Comparison of ENCODE assay signal across 18 cellular contexts in genomic region chr13:50357136-50357535, GRCh38.
DNase-seq lines count a peak whose midpoint lies in the region; ATAC-seq and TF ChIP-seq lines count a peak whose summit lies in the region.
"Had no signal": no experiment of that assay in that cellular context is flagged by ENCODE, and none has a peak within 500 bp of the region (broad histone marks: within the 10 kb centered on the region; RNA-seq: fewer than 3 reads in every experiment).

No MANE protein-coding gene starts in this region.

- no peak for ATAC-seq in SK-N-SH treated with all-trans-retinoic acid at 6 μM for 48 hours
- no peak for ATAC-seq in thoracic aorta (ENCODE audit: insufficient number of reproducible peaks, low FRiP score, low read depth)
- ATAC-seq in HG03520 (IDR thresholded peaks at IDR 0.05; ENCODE audit: unreplicated experiment), result no peak
- no peak for ATAC-seq in HG03571 (IDR thresholded peaks at IDR 0.05; ENCODE audit: unreplicated experiment)
- ATAC-seq: activated CD8-positive, alpha-beta memory T cell treated with anti-CD3 and anti-CD28 coated beads, Interleukin-2, amount 10 ng/mL, durations not matched to agents 7 days and 5 days; activated naive CD8-positive, alpha-beta T cell treated with anti-CD3 and anti-CD28 coated beads, Interleukin-2, amount 50 U/mL, for 24 hours; activated T-helper 17 cell treated with anti-CD3 and anti-CD28 coated beads, Interleukin-2, amount 50 U/mL, for 72 hours; naive thymus-derived CD4-positive, alpha-beta T cell; stimulated activated effector memory CD8-positive, alpha-beta T cell treated with anti-CD3 and anti-CD28 coated beads, Interleukin-12 subunit alpha, Interleukin-12 subunit beta, amount 100 ng/mL, for 72 hours had no signal

- H3K36me3 Mint-ChIP-seq in glutamatergic neuron (ENCODE audit: unreplicated experiment), result no peaks in the 10 kb centered on the region
- H3K36me3 Mint-ChIP-seq: naive thymus-derived CD4-positive, alpha-beta T cell; stimulated activated effector memory CD8-positive, alpha-beta T cell treated with anti-CD3 and anti-CD28 coated beads, Interleukin-12 subunit alpha, Interleukin-12 subunit beta, amount 100 ng/mL, for 72 hours had no signal

- H3K9ac ChIP-seq in SK-N-SH, result no peak overlapping the region

- H3K4me1 Mint-ChIP-seq in glutamatergic neuron (ENCODE audit: low read depth, unreplicated experiment), result peaks cover 19% of the 10 kb centered on the region

- POLR2A ChIA-PET in SK-N-SH (lab: Yijun Ruan, JAX), result no interaction called here

- no peaks in the 10 kb centered on the region for H4K20me1 ChIP-seq in SK-N-SH (ENCODE audit: insufficient read depth)

- peaks cover 2% of the 10 kb centered on the region for H3K9me3 Mint-ChIP-seq in glutamatergic neuron (ENCODE audit: unreplicated experiment)
- H3K9me3 Mint-ChIP-seq: activated naive CD8-positive, alpha-beta T cell treated with anti-CD3 and anti-CD28 coated beads, Interleukin-2, amount 50 U/mL, for 24 hours; activated T-helper 17 cell treated with anti-CD3 and anti-CD28 coated beads, Interleukin-2, amount 50 U/mL, for 72 hours; central memory CD8-positive, alpha-beta T cell; stimulated activated effector memory CD8-positive, alpha-beta T cell treated with anti-CD3 and anti-CD28 coated beads, Interleukin-12 subunit alpha, Interleukin-12 subunit beta, amount 100 ng/mL, for 72 hours had no signal

- H3K4me1 ChIP-seq in SK-N-SH (ENCODE audit: control insufficient read depth in 1 of 2, insufficient read depth in 2 of 2, low read depth in 1 of 2, low read length in 1 of 2), result peaks cover 8 to 11% of the 10 kb centered on the region in 2 experiments; a peak in 2 of 4 replicates
- H3K4me1 ChIP-seq in SJCRH30, result peaks cover 42% of the 10 kb centered on the region
- H3K4me1 ChIP-seq in thoracic aorta (ENCODE audit: control insufficient read depth in 1 of 2, low read depth in 2 of 2), result peaks cover 12 to 27% of the 10 kb centered on the region in 2 donors
- H3K4me1 ChIP-seq in HAP-1, result peaks cover 19% of the 10 kb centered on the region

- no peaks in the 10 kb centered on the region for H3K27me3 ChIP-seq in SK-N-SH (ENCODE audit: insufficient read depth)
- no peaks in the 10 kb centered on the region for H3K27me3 ChIP-seq in SJCRH30
- no peaks in the 10 kb centered on the region for H3K27me3 ChIP-seq in thoracic aorta (replicated peaks; ENCODE audit: insufficient read depth)
- no peaks in the 10 kb centered on the region for H3K27me3 ChIP-seq in HAP-1 (ENCODE audit: low read depth)

- CTCF ChIA-PET in SK-N-SH (lab: Yijun Ruan, JAX), result interaction anchor here (0.6 to 0.7 kb wide), 2 partner anchors 57 to 194 kb away, joined by 3 read pairs; no protein-coding TSS in a partner anchor

- TF ChIP-seq EP300 in SK-N-SH (IDR thresholded peaks at IDR 0.05; ENCODE audit: borderline replicate concordance in 1 of 2, low read depth in 1 of 2, low read length in 1 of 2), result no peak

- H3K27ac Mint-ChIP-seq in glutamatergic neuron (ENCODE audit: unreplicated experiment), result peak overlapping the region; percentile 31
- H3K27ac Mint-ChIP-seq: activated CD8-positive, alpha-beta memory T cell treated with anti-CD3 and anti-CD28 coated beads, Interleukin-2, amount 10 ng/mL, durations not matched to agents 7 days and 5 days; activated naive CD8-positive, alpha-beta T cell treated with anti-CD3 and anti-CD28 coated beads, Interleukin-2, amount 50 U/mL, for 24 hours; activated T-helper 17 cell treated with anti-CD3 and anti-CD28 coated beads, Interleukin-2, amount 50 U/mL, for 72 hours; naive thymus-derived CD4-positive, alpha-beta T cell; stimulated activated effector memory CD8-positive, alpha-beta T cell treated with anti-CD3 and anti-CD28 coated beads, Interleukin-12 subunit alpha, Interleukin-12 subunit beta, amount 100 ng/mL, for 72 hours had no signal

- DNase-seq in SK-N-SH, result no peak
- no peak for DNase-seq in SJCRH30
- no peak for DNase-seq in glutamatergic neuron
- DNase-seq in thoracic aorta (ENCODE audit: low spot score), result no peak
- DNase-seq in HAP-1 (ENCODE audit: low spot score in 2 of 2), result no peak
- DNase-seq: activated CD8-positive, alpha-beta memory T cell treated with anti-CD3 and anti-CD28 coated beads, Interleukin-2, amount 10 ng/mL, durations not matched to agents 7 days and 5 days; activated naive CD8-positive, alpha-beta T cell treated with anti-CD3 and anti-CD28 coated beads, Interleukin-2, amount 50 U/mL, for 24 hours; DMS79 treated with DMSO at 0.1 percent for 48 hours; effector memory CD4-positive, alpha-beta T cell; lower lobe of right lung; naive thymus-derived CD4-positive, alpha-beta T cell; NCI-H524 treated with DMSO at 0.1 percent for 48 hours had no signal

- H2AFZ ChIP-seq in SK-N-SH (ENCODE audit: low read depth), result no peak overlapping the region

- H3K36me3 ChIP-seq in SK-N-SH (replicated peaks in 1 of 2; ENCODE audit: control insufficient read depth in 1 of 2, insufficient read depth in 2 of 2, low read length in 1 of 2) (no peaks in the 10 kb centered on the region), SJCRH30 (no peaks in the 10 kb centered on the region), thoracic aorta (no peaks in the 10 kb centered on the region), HAP-1 (replicated peaks) (no peaks in the 10 kb centered on the region)
- H3K36me3 ChIP-seq: lower lobe of right lung had no signal

- H3K27ac ChIP-seq in SK-N-SH (ENCODE audit: low read depth in 2 of 2, low read length in 1 of 2) (no peak overlapping the region), SJCRH30 (peak overlapping the region; percentile 39), thoracic aorta (peak overlapping the region; percentile 53 to 75)

- no peak for TF ChIP-seq RAD21 in SK-N-SH (IDR thresholded peaks at IDR 0.05; ENCODE audit: low read length)

- H3K9me3 ChIP-seq in SK-N-SH, result no peaks in the 10 kb centered on the region
- no peaks in the 10 kb centered on the region for H3K9me3 ChIP-seq in SJCRH30 (replicated peaks)
- no peaks in the 10 kb centered on the region for H3K9me3 ChIP-seq in thoracic aorta
- H3K9me3 ChIP-seq in HAP-1, result no peaks in the 10 kb centered on the region
- H3K9me3 ChIP-seq: lower lobe of right lung had no signal

- no peaks in the 10 kb centered on the region for H3K79me2 ChIP-seq in SK-N-SH (ENCODE audit: insufficient read depth)

- TF ChIP-seq CTCF in SK-N-SH (IDR thresholded peaks at IDR 0.05) (no peak), glutamatergic neuron (IDR thresholded peaks at IDR 0.05; ENCODE audit: partially characterized antibody, unreplicated experiment) (no peak), thoracic aorta (IDR thresholded peaks at IDR 0.05) (no peak)

- in situ Hi-C loops in HAP-1 (cut with MboI; ENCODE audit: low sequenced_read_pairs), result no loop called here

- no peaks in the 10 kb centered on the region for H3K27me3 Mint-ChIP-seq in glutamatergic neuron (ENCODE audit: unreplicated experiment)
- H3K27me3 Mint-ChIP-seq: activated T-helper 17 cell treated with anti-CD3 and anti-CD28 coated beads, Interleukin-2, amount 50 U/mL, for 72 hours; central memory CD8-positive, alpha-beta T cell had no signal

- H3K9me2 ChIP-seq in SK-N-SH, result no peaks in the 10 kb centered on the region

- no peaks in the 10 kb centered on the region for H3F3A ChIP-seq in SK-N-SH (replicated peaks; ENCODE audit: insufficient read depth)

- peak overlapping the region; percentile 8; the same call in 1 of the 2 replicates for H3K4me2 ChIP-seq in SK-N-SH

- H3K4me3 Mint-ChIP-seq in glutamatergic neuron (ENCODE audit: unreplicated experiment), result no peak overlapping the region
- H3K4me3 Mint-ChIP-seq: activated CD8-positive, alpha-beta memory T cell treated with anti-CD3 and anti-CD28 coated beads, Interleukin-2, amount 10 ng/mL, durations not matched to agents 7 days and 5 days; activated naive CD8-positive, alpha-beta T cell treated with anti-CD3 and anti-CD28 coated beads, Interleukin-2, amount 50 U/mL, for 24 hours; activated T-helper 17 cell treated with anti-CD3 and anti-CD28 coated beads, Interleukin-2, amount 50 U/mL, for 72 hours; central memory CD8-positive, alpha-beta T cell; naive thymus-derived CD4-positive, alpha-beta T cell; stimulated activated effector memory CD8-positive, alpha-beta T cell treated with anti-CD3 and anti-CD28 coated beads, Interleukin-12 subunit alpha, Interleukin-12 subunit beta, amount 100 ng/mL, for 72 hours had no signal

- H3K4me3 ChIP-seq in SK-N-SH (ENCODE audit: low read depth in 2 of 2, low read length in 1 of 2) (no peak overlapping the region), SJCRH30 (peak overlapping the region; percentile 10; the same call in 1 of the 2 replicates), thoracic aorta (peak overlapping the region; percentile 39), HAP-1 (no peak overlapping the region)
- H3K4me3 ChIP-seq: lower lobe of right lung had no signal

TF ChIP-seq in SK-N-SH, 30 proteins besides CTCF, POLR2A, EP300 and RAD21 (continues in another document):
- no peak for TF ChIP-seq FOXJ3 (CRISPR knock-in tag; IDR thresholded peaks at IDR 0.05)

TF ChIP-seq in SK-N-SH treated with all-trans-retinoic acid at 6 μM for 48 hours, 23 proteins besides CTCF, POLR2A, EP300 and RAD21:
- TF ChIP-seq ZNF8 (CRISPR knock-in tag; IDR thresholded peaks at IDR 0.05), result no peak
- no peak for TF ChIP-seq ZC3H10 (CRISPR knock-in tag; IDR thresholded peaks at IDR 0.05)
- no peak for TF ChIP-seq ISL1 (CRISPR knock-in tag; IDR thresholded peaks at IDR 0.05)
- no peak for TF ChIP-seq RARB (CRISPR knock-in tag; IDR thresholded peaks at IDR 0.05)

Comparison
In these comparisons a context has a peak if more than half of its experiments do, and no peak if none do; other contexts are left out.
1. H3K27ac ChIP-seq: peak in SJCRH30 (single experiment) and thoracic aorta (2 of 2); none in SK-N-SH (0 of 2).
2. H3K4me3 ChIP-seq: peak in SJCRH30 (single experiment) and thoracic aorta (single experiment); none in SK-N-SH (0 of 2) and HAP-1 (single experiment).